ENCODE assay signal across 1 cellular context in genomic region chr4:10157478-10158354, GRCh38.
TF ChIP-seq lines count a peak whose summit lies in the region.

No MANE protein-coding gene starts in this region.

TF ChIP-seq in H1, 55 proteins besides CTCF, POLR2A, EP300 and RAD21 (continued from another document):
- TF ChIP-seq CHD7 (IDR thresholded peaks at IDR 0.05; ENCODE audit: insufficient replicate concordance, low read length) (no peak), RFX5 (IDR thresholded peaks at IDR 0.05; ENCODE audit: borderline replicate concordance, low read depth, low read length) (no peak), TBP (IDR thresholded peaks at IDR 0.05; ENCODE audit: low read depth, low read length) (no peak), ZNF274 (IDR thresholded peaks at IDR 0.05; ENCODE audit: borderline replicate concordance, extremely low read depth, low read length) (no peak), NRF1 (IDR thresholded peaks at IDR 0.05; ENCODE audit: low read depth, low read length) (no peak), KDM4A (IDR thresholded peaks at IDR 0.05; ENCODE audit: low read depth, low read length, severe bottlenecking) (no peak), YY1 (IDR thresholded peaks at IDR 0.05; ENCODE audit: low read depth, low read length) (no peak), EGR1 (IDR thresholded peaks at IDR 0.05; ENCODE audit: borderline replicate concordance, low read depth, low read length) (no peak), ATF3 (IDR thresholded peaks at IDR 0.05; ENCODE audit: insufficient read depth, low read depth, low read length) (no peak), HDAC6 (IDR thresholded peaks at IDR 0.05; ENCODE audit: low read depth, low read length) (no peak), BRCA1 (IDR thresholded peaks at IDR 0.05; ENCODE audit: low read depth, low read length) (no peak), ATF2 (IDR thresholded peaks at IDR 0.05; ENCODE audit: low read length) (0 out of 2 replicates have a peak, but pooled peaks have one; percentile 49), USF2 (IDR thresholded peaks at IDR 0.05; ENCODE audit: low read length) (no peak; the same call in 1 of the 2 replicates), SAP30 (IDR thresholded peaks at IDR 0.05; ENCODE audit: insufficient read depth, insufficient replicate concordance, low read length) (no peak), RNF2 (IDR thresholded peaks at IDR 0.05; ENCODE audit: borderline replicate concordance, low read depth, low read length, missing control alignments, poor library complexity, severe bottlenecking) (no peak)
